Comparison of ENCODE assay signal across 20 cellular contexts in the genomic region with DNA sequence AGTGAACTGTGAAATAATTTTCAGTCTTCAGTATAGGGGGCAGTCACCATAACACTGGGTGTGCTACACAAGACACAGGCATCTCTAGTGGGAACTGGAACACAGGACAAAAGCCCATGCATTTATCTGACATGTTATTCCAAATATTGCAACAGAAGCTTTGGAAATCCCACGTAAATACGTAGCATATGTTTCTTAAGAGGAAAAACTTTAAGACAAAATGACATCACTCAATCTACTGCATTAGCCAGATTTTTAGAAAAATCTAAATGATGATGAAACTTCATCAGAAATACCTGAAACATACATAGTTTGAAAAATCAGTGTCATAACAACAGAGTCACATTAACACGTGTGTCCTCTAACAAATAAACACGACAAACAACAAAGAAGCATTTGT. TPM values are rescaled to one million over a fixed set of nuclear protein-coding genes. Genes with fewer than 3 reads are reported as not detected.
A peak's percentile ranks its signal among the peaks of the same experiment; 100 is the strongest.
DNase-seq lines count a peak whose midpoint lies in the region; ATAC-seq, FAIRE-seq and TF ChIP-seq lines count a peak whose summit lies in the region.
"Had no signal": no experiment of that assay in that cellular context is flagged by ENCODE, and none has a peak within 500 bp of the region (broad histone marks: within the 10 kb centered on the region; RNA-seq: fewer than 3 reads in every experiment).

No MANE protein-coding gene starts in this region.

- peaks cover 14% of the 10 kb centered on the region; the same call in 1 of the 2 replicates for H3K4me1 Mint-ChIP-seq in HFFc6 (ENCODE audit: low read depth)
- H3K4me1 Mint-ChIP-seq: central memory CD8-positive, alpha-beta T cell had no signal

- H3K36me3 ChIP-seq in RWPE2 (ENCODE audit: low read depth) (no peaks in the 10 kb centered on the region), esophagus muscularis mucosa (peaks cover 0 to 4% (median 0%) of the 10 kb centered on the region in 4 donors), sigmoid colon (no peaks in the 10 kb centered on the region)
- H3K36me3 ChIP-seq: adrenal gland had no signal

- no peak for TF ChIP-seq EP300 in esophagus muscularis mucosa (IDR thresholded peaks at IDR 0.05)
- TF ChIP-seq EP300 in sigmoid colon (IDR thresholded peaks at IDR 0.05): no peak

- H3K4me1 ChIP-seq in RWPE2 (ENCODE audit: insufficient read depth, poor library complexity, severe bottlenecking) (peaks cover 18% of the 10 kb centered on the region), esophagus muscularis mucosa (no peaks in the 10 kb centered on the region), sigmoid colon (peaks cover 0 to 8% (median 4%) of the 10 kb centered on the region in 4 donors)
- H3K4me1 ChIP-seq: adrenal gland, testis had no signal

- no peak for TF ChIP-seq POLR2A in esophagus muscularis mucosa (IDR thresholded peaks at IDR 0.05; ENCODE audit: low read depth)
- no peak for TF ChIP-seq POLR2A in sigmoid colon (IDR thresholded peaks at IDR 0.05)

- no peak; the same call in 2 of the 3 replicates for ATAC-seq in RWPE2 (ENCODE audit: low read depth)
- ATAC-seq: activated CD4-positive, CD25-positive, alpha-beta regulatory T cell treated with anti-CD3 and anti-CD28 coated beads, Interleukin-2, amount 50 U/mL, for 24 hours; activated CD8-positive, alpha-beta T cell treated with anti-CD3 and anti-CD28 coated beads for 36 hours; CD8-positive, alpha-beta T cell had no signal

- H3K9me3 ChIP-seq in RWPE2 (ENCODE audit: severe bottlenecking) (no peaks in the 10 kb centered on the region), esophagus muscularis mucosa (no peaks in the 10 kb centered on the region), sigmoid colon (no peaks in the 10 kb centered on the region)
- H3K9me3 ChIP-seq: adrenal gland, testis had no signal

- intact Hi-C loops in esophagus muscularis mucosa (cut with DNase I) (no loop called here), sigmoid colon (cut with DNase I) (no loop called here)

- H3K36me3 Mint-ChIP-seq in HFFc6 (ENCODE audit: low read depth): no peaks in the 10 kb centered on the region

- H3K27me3 Mint-ChIP-seq in HFFc6 (ENCODE audit: insufficient read depth): no peaks in the 10 kb centered on the region; the same call in 1 of the 2 replicates
- H3K27me3 Mint-ChIP-seq: activated CD8-positive, alpha-beta T cell treated with anti-CD3 and anti-CD28 coated beads for 36 hours; central memory CD8-positive, alpha-beta T cell had no signal

- TF ChIP-seq CTCF in HFFc6 (IDR thresholded peaks at IDR 0.05) (no peak), RWPE2 (IDR thresholded peaks at IDR 0.05; ENCODE audit: poor library complexity, severe bottlenecking) (no peak), esophagus muscularis mucosa (IDR thresholded peaks at IDR 0.05) (no peak), sigmoid colon (IDR thresholded peaks at IDR 0.05) (no peak)

- no peaks in the 10 kb centered on the region for H3K27me3 ChIP-seq in RWPE2 (ENCODE audit: insufficient read depth, poor library complexity, severe bottlenecking)
- H3K27me3 ChIP-seq in esophagus muscularis mucosa: no peaks in the 10 kb centered on the region
- no peaks in the 10 kb centered on the region for H3K27me3 ChIP-seq in sigmoid colon
- H3K27me3 ChIP-seq: adrenal gland, testis had no signal

- peak overlapping the region; percentile 34; the same call in 1 of the 2 replicates for H3K4me3 Mint-ChIP-seq in HFFc6
- H3K4me3 Mint-ChIP-seq: activated CD8-positive, alpha-beta T cell treated with anti-CD3 and anti-CD28 coated beads for 36 hours; CD8-positive, alpha-beta T cell; central memory CD8-positive, alpha-beta T cell had no signal

- FAIRE-seq in GM19239 (lab: Jason Lieb, UNC): no peak

- no peak overlapping the region for H3K4me3 ChIP-seq in RWPE2 (ENCODE audit: severe bottlenecking)
- no peak overlapping the region for H3K4me3 ChIP-seq in esophagus muscularis mucosa
- no peak overlapping the region for H3K4me3 ChIP-seq in sigmoid colon
- H3K4me3 ChIP-seq: adrenal gland, testis had no signal

- H3K27ac ChIP-seq in RWPE2 (ENCODE audit: poor library complexity, severe bottlenecking) (peak overlapping the region; percentile 70), esophagus muscularis mucosa (replicated peaks in 1 of 4) (peak overlapping the region in 3 of 4 donors; percentile 2 to 40 (median 28)), sigmoid colon (peak overlapping the region in 3 of 4 donors; percentile 16 to 29 (median 24))
- H3K27ac ChIP-seq: adrenal gland, testis had no signal

- no peaks in the 10 kb centered on the region for H3K9me3 Mint-ChIP-seq in HFFc6
- H3K9me3 Mint-ChIP-seq: activated CD8-positive, alpha-beta T cell treated with anti-CD3 and anti-CD28 coated beads for 36 hours; CD8-positive, alpha-beta T cell; central memory CD8-positive, alpha-beta T cell had no signal

- DNase-seq in HFFc6 (no peak), RWPE2 (ENCODE audit: low spot score) (no peak), esophagus muscularis mucosa (ENCODE audit: extremely low spot score) (no peak), sigmoid colon (no peak), NCI-H2196 (lab: John Stamatoyannopoulos, UW; ENCODE audit: unreplicated experiment) (no peak), NCI-H526 treated with DMSO at 0.1 percent for 48 hours (lab: John Stamatoyannopoulos, UW) (no peak), GM19239 (ENCODE audit: insufficient read length, low spot score) (no peak)
- DNase-seq: activated CD8-positive, alpha-beta T cell treated with anti-CD3 and anti-CD28 coated beads for 36 hours; activated gamma-delta T cell treated with Interleukin-2 at 50 U/mL for 16 hours; adrenal gland; CD8-positive, alpha-beta T cell; DMS153; erythroblast; H7; NCI-H146; NCI-H69; occipital lobe; testis had no signal

- WGBS in esophagus muscularis mucosa: 79% methylated on average over 4 of the region's 4 CpGs
- 89 to 91% methylated on average over 4 of the region's 4 CpGs for WGBS in sigmoid colon, 2 donors

- no peak overlapping the region for H3K27ac Mint-ChIP-seq in HFFc6
- H3K27ac Mint-ChIP-seq: activated CD8-positive, alpha-beta T cell treated with anti-CD3 and anti-CD28 coated beads for 36 hours; CD8-positive, alpha-beta T cell had no signal

RNA-seq across cellular contexts. Expression of gene SHISA3, which starts 14.5 kb away (rescaled TPM):
- not detected for total RNA-seq in HFFc6 (2021; fragmentation: NEBNext Ultra II Directional; extraction: Animal tissue kit (Norgen Biotek cat#: 25700))
- total RNA-seq in esophagus muscularis mucosa: 10 to 100 TPM in 3 of 4 donors, 1 to 10 TPM in 1; 9.1 to 38.6 (median 19.8) TPM
- total RNA-seq in sigmoid colon: 10 to 100 TPM in 1 of 4 donors, 1 to 10 TPM in 3; 2.5 to 13.9 (median 4.3) TPM
- 1 to 10 TPM in 2 of 3 donors, not detected in 1; 2.1 to 7.2 TPM for polyA plus RNA-seq in sigmoid colon
- total RNA-seq: CD8-positive, alpha-beta T cell had no signal
